Comparison of ENCODE assay signal across 18 cellular contexts in genomic region chr7:89605362-89605761, GRCh38.
A peak's percentile ranks its signal among the peaks of the same experiment; 100 is the strongest.
DNase-seq lines count a peak whose midpoint lies in the region; ATAC-seq and TF ChIP-seq lines count a peak whose summit lies in the region.
"Had no signal": no experiment of that assay in that cellular context is flagged by ENCODE, and none has a peak within 500 bp of the region (broad histone marks: within the 10 kb centered on the region; RNA-seq: fewer than 3 reads in every experiment).

No MANE protein-coding gene starts in this region.

- no peak overlapping the region for H3K9ac ChIP-seq in endodermal cell (ENCODE audit: extremely low read depth, low read length, poor library complexity, severe bottlenecking)
- H3K9ac ChIP-seq: BLaER1 had no signal

- POLR2A ChIA-PET in naive thymus-derived CD4-positive, alpha-beta T cell (lab: Charles Lee), result interaction anchor here (0.5 to 0.9 kb wide), 3 partner anchors 12 to 17 kb away, joined by 3 to 4 read pairs (median 3); no protein-coding TSS in a partner anchor
- POLR2A ChIA-PET in A673 (lab: Charles Lee; ENCODE audit: low non-redundant PET), result no interaction called here

- H3K9me3 Mint-ChIP-seq in T-helper 2 cell treated with Interferon-gamma antibody and Interleukin-4, amounts not matched to agents 5 μg/mL and 100 μg/mL, for 36 hours, result peaks cover 32% of the 10 kb centered on the region
- peaks cover 19% of the 10 kb centered on the region for H3K9me3 Mint-ChIP-seq in GM23338
- H3K9me3 Mint-ChIP-seq in endodermal cell, result peaks cover 18% of the 10 kb centered on the region
- peaks cover 4 to 24% (median 11%) of the 10 kb centered on the region in 11 donors for H3K9me3 Mint-ChIP-seq in naive thymus-derived CD4-positive, alpha-beta T cell

- H3K4me2 ChIP-seq in GM23338, result no peak overlapping the region
- H3K4me2 ChIP-seq: BLaER1 had no signal

- H3K9me3 ChIP-seq in endodermal cell (ENCODE audit: control insufficient read depth, low read length) (peaks cover 23% of the 10 kb centered on the region), A673 (ENCODE audit: low read depth, low read length, poor library complexity, severe bottlenecking) (no peaks in the 10 kb centered on the region)
- H3K9me3 ChIP-seq in naive thymus-derived CD4-positive, alpha-beta T cell (ENCODE audit: control insufficient read depth in 2 of 3, low read length in 3 of 3), result no peaks in the 10 kb centered on the region

- no peaks in the 10 kb centered on the region for H3K27me3 Mint-ChIP-seq in T-helper 2 cell treated with Interferon-gamma antibody and Interleukin-4, amounts not matched to agents 5 μg/mL and 100 μg/mL, for 36 hours (ENCODE audit: low read depth)
- no peaks in the 10 kb centered on the region for H3K27me3 Mint-ChIP-seq in GM23338 (ENCODE audit: insufficient read depth, low read depth, poor library complexity)
- no peaks in the 10 kb centered on the region for H3K27me3 Mint-ChIP-seq in endodermal cell (ENCODE audit: insufficient read depth)
- H3K27me3 Mint-ChIP-seq in naive thymus-derived CD4-positive, alpha-beta T cell, result peaks cover 0 to 2% (median 0%) of the 10 kb centered on the region in 5 donors

- H3K27me3 ChIP-seq in GM23338 (ENCODE audit: insufficient read depth), result no peaks in the 10 kb centered on the region
- H3K27me3 ChIP-seq in endodermal cell (ENCODE audit: control insufficient read depth, insufficient read depth, low read length, poor library complexity, severe bottlenecking), result no peaks in the 10 kb centered on the region
- H3K27me3 ChIP-seq in naive thymus-derived CD4-positive, alpha-beta T cell (ENCODE audit: control insufficient read depth in 2 of 2, insufficient read depth in 2 of 2, low read length in 2 of 2), result no peaks in the 10 kb centered on the region
- no peaks in the 10 kb centered on the region for H3K27me3 ChIP-seq in A673 (replicated peaks; ENCODE audit: insufficient read depth, low read depth, low read length, poor library complexity)
- H3K27me3 ChIP-seq: BLaER1 had no signal

- intact Hi-C loops in naive thymus-derived CD4-positive, alpha-beta T cell (cut with micrococcal nuclease), result loop anchor here (5.0 to 10.0 kb wide), 6 partner anchors 38 to 1731 kb away; partner anchors contain the start of genes CLDN12 (in 1 of the 2), DBF4 (in 1 of the 2), GTPBP10 (in 1 of the 2) and SLC25A40 (in 1 of the 2)
- intact Hi-C loops in A673 (cut with micrococcal nuclease; ENCODE audit: unreplicated experiment), result no loop called here

- BruUV-seq in A673 (replicated peaks; lab: Mats Ljungman, UMichigan), result no TSS peak

- H3K36me3 ChIP-seq in GM23338 (ENCODE audit: insufficient read depth), result no peaks in the 10 kb centered on the region
- no peaks in the 10 kb centered on the region for H3K36me3 ChIP-seq in endodermal cell (ENCODE audit: control insufficient read depth, insufficient read depth, low read length)
- H3K36me3 ChIP-seq in naive thymus-derived CD4-positive, alpha-beta T cell (ENCODE audit: control insufficient read depth in 2 of 3, insufficient read depth in 3 of 3, low read length in 3 of 3), result no peaks in the 10 kb centered on the region
- no peaks in the 10 kb centered on the region for H3K36me3 ChIP-seq in A673 (ENCODE audit: insufficient read depth, low read length, poor library complexity, severe bottlenecking)
- H3K36me3 ChIP-seq: BLaER1 had no signal

- H3K4me3 Mint-ChIP-seq in T-helper 2 cell treated with Interferon-gamma antibody and Interleukin-4, amounts not matched to agents 5 μg/mL and 100 μg/mL, for 36 hours, result no peak overlapping the region
- H3K4me3 Mint-ChIP-seq in GM23338 (no peak overlapping the region), endodermal cell (no peak overlapping the region)
- H3K4me3 Mint-ChIP-seq in naive thymus-derived CD4-positive, alpha-beta T cell, result peak overlapping the region in 5 of 10 donors; percentile 17 to 69 (median 47)

- H3K4me1 ChIP-seq in GM23338 (ENCODE audit: insufficient read depth) (no peaks in the 10 kb centered on the region), endodermal cell (ENCODE audit: control insufficient read depth, insufficient read depth, low read length) (no peaks in the 10 kb centered on the region), A673 (ENCODE audit: insufficient read depth, low read length, poor library complexity, severe bottlenecking) (no peaks in the 10 kb centered on the region)
- H3K4me1 ChIP-seq in naive thymus-derived CD4-positive, alpha-beta T cell (ENCODE audit: control insufficient read depth in 2 of 2, insufficient read depth in 2 of 2, low read length in 2 of 2), result peaks cover 0 to 65% of the 10 kb centered on the region in 2 donors

- CTCF ChIA-PET in naive thymus-derived CD4-positive, alpha-beta T cell (lab: Charles Lee), result no interaction called here
- CTCF ChIA-PET in A673 (lab: Charles Lee), result no interaction called here

- H4K20me1 ChIP-seq in GM23338 (replicated peaks; ENCODE audit: insufficient read depth), result no peaks in the 10 kb centered on the region
- H4K20me1 ChIP-seq: BLaER1 had no signal

- peak; percentile 65 for ATAC-seq in GM23338
- no peak for ATAC-seq in naive thymus-derived CD4-positive, alpha-beta T cell
- ATAC-seq in GM19452 (IDR thresholded peaks at IDR 0.05; ENCODE audit: unreplicated experiment), result no peak
- ATAC-seq: HepG2 had no signal

- peak overlapping the region; percentile 26 for H3K27ac Mint-ChIP-seq in T-helper 2 cell treated with Interferon-gamma antibody and Interleukin-4, amounts not matched to agents 5 μg/mL and 100 μg/mL, for 36 hours
- no peak overlapping the region for H3K27ac Mint-ChIP-seq in GM23338
- H3K27ac Mint-ChIP-seq in endodermal cell, result no peak overlapping the region
- peak overlapping the region in 8 of 9 donors; percentile 51 to 96 (median 84) for H3K27ac Mint-ChIP-seq in naive thymus-derived CD4-positive, alpha-beta T cell

- DNase-seq in T-helper 2 cell treated with Interferon-gamma antibody and Interleukin-4, amounts not matched to agents 5 μg/mL and 100 μg/mL, for 36 hours (ENCODE audit: low spot score), result no peak
- no peak for DNase-seq in T-helper 2 cell
- DNase-seq in GM23338 (ENCODE audit: low spot score), result no peak
- peak; percentile 53 for DNase-seq in endodermal cell
- peak in 1 of 9 donors; percentile 19 for DNase-seq in naive thymus-derived CD4-positive, alpha-beta T cell
- no peak for DNase-seq in stimulated activated CD4-positive, alpha-beta T cell treated with anti-CD3 and anti-CD28 coated beads, Interleukin-4, amount 100 ng/mL, for 4 hours
- no peak for DNase-seq in A673 (ENCODE audit: low spot score)
- DNase-seq: DMS 273 treated with DMSO at 0.1 percent for 48 hours, H7, KG1, NCI-H1417 treated with DMSO at 0.1 percent for 48 hours, NCI-H2029, NCI-H2171, NCI-H774 had no signal

- H3K4me1 Mint-ChIP-seq in T-helper 2 cell treated with Interferon-gamma antibody and Interleukin-4, amounts not matched to agents 5 μg/mL and 100 μg/mL, for 36 hours (ENCODE audit: low read depth), result peaks cover 46% of the 10 kb centered on the region
- H3K4me1 Mint-ChIP-seq in GM23338 (peaks cover 6% of the 10 kb centered on the region; the same call in 2 of the 3 replicates), endodermal cell (no peaks in the 10 kb centered on the region)
- H3K4me1 Mint-ChIP-seq in naive thymus-derived CD4-positive, alpha-beta T cell, result peaks cover 25 to 73% (median 71%) of the 10 kb centered on the region in 7 donors

- TF ChIP-seq CTCF in GM23338 (conservative IDR thresholded peaks at IDR 0.05; ENCODE audit: low read depth in 2 of 2), result no peak
- no peak for TF ChIP-seq CTCF in endodermal cell (conservative IDR thresholded peaks at IDR 0.05)
- no peak for TF ChIP-seq CTCF in A673 (conservative IDR thresholded peaks at IDR 0.05; ENCODE audit: low read depth, low read length)

- no peaks in the 10 kb centered on the region for H3K79me2 ChIP-seq in GM23338 (replicated peaks; ENCODE audit: insufficient read depth)

- H3K36me3 Mint-ChIP-seq in T-helper 2 cell treated with Interferon-gamma antibody and Interleukin-4, amounts not matched to agents 5 μg/mL and 100 μg/mL, for 36 hours (ENCODE audit: low read depth), result peaks cover 5% of the 10 kb centered on the region
- H3K36me3 Mint-ChIP-seq in GM23338 (ENCODE audit: low read depth) (peaks cover 19% of the 10 kb centered on the region), endodermal cell (ENCODE audit: low read depth) (no peaks in the 10 kb centered on the region)
- H3K36me3 Mint-ChIP-seq in naive thymus-derived CD4-positive, alpha-beta T cell, result peaks cover 5 to 38% (median 7%) of the 10 kb centered on the region in 5 donors

- no peaks in the 10 kb centered on the region for H3F3A ChIP-seq in GM23338 (replicated peaks; ENCODE audit: low read depth)

- H3K27ac ChIP-seq in GM23338 (ENCODE audit: low read depth), result no peak overlapping the region
- no peak overlapping the region for H3K27ac ChIP-seq in endodermal cell (ENCODE audit: low read depth, low read length)
- H3K27ac ChIP-seq in naive thymus-derived CD4-positive, alpha-beta T cell (ENCODE audit: low read depth, low read length), result no peak overlapping the region
- no peak overlapping the region for H3K27ac ChIP-seq in A673 (ENCODE audit: low read depth, low read length, poor library complexity, severe bottlenecking)
- H3K27ac ChIP-seq: 22Rv1, BLaER1 had no signal

- no peak overlapping the region for H3K4me3 ChIP-seq in GM23338
- H3K4me3 ChIP-seq in endodermal cell (ENCODE audit: low read length), result no peak overlapping the region
- H3K4me3 ChIP-seq in naive thymus-derived CD4-positive, alpha-beta T cell (ENCODE audit: low read length), result no peak overlapping the region
- H3K4me3 ChIP-seq in A673 (ENCODE audit: low read depth, low read length, poor library complexity, severe bottlenecking), result no peak overlapping the region
- H3K4me3 ChIP-seq: BLaER1 had no signal

- peak overlapping the region; percentile 74; the same call in 1 of the 2 replicates for H2AFZ ChIP-seq in GM23338

- no peaks in the 10 kb centered on the region for H3K9me2 ChIP-seq in GM23338 (ENCODE audit: insufficient read depth)

- WGBS in endodermal cell (ENCODE audit: insufficient coverage in 1 of 2, insufficient read length in 1 of 2), 2 experiments, result 75 to 84% methylated on average over 1 to 3 of the region's 3 CpGs

Comparison
In these comparisons a context has a peak if more than half of its experiments do, and no peak if none do; other contexts are left out.
1. H3K27ac Mint-ChIP-seq: peak in T-helper 2 cell treated with Interferon-gamma antibody and Interleukin-4, amounts not matched to agents 5 μg/mL and 100 μg/mL, for 36 hours (single experiment) and naive thymus-derived CD4-positive, alpha-beta T cell (8 of 9); none in GM23338 (single experiment) and endodermal cell (single experiment).